8 cellular contexts compared by ENCODE assay signal in genomic region chr9:37187713-37188439, GRCh38.
DNase-seq lines count a peak whose midpoint lies in the region; ATAC-seq and TF ChIP-seq lines count a peak whose summit lies in the region.

No MANE protein-coding gene starts in this region.

- no peaks in the 10 kb centered on the region for H3K9me2 ChIP-seq in SK-N-SH

- H3K36me3 Mint-ChIP-seq in effector memory CD8-positive, alpha-beta T cell (ENCODE audit: insufficient read depth): peaks cover 9% of the 10 kb centered on the region

- H3K9me3 Mint-ChIP-seq in effector memory CD8-positive, alpha-beta T cell: no peaks in the 10 kb centered on the region

- TF ChIP-seq CTCF in GM13976 (IDR thresholded peaks at IDR 0.05; ENCODE audit: borderline replicate concordance, control extremely low read depth, extremely low read depth, insufficient read depth, missing control alignments): no peak
- no peak for TF ChIP-seq CTCF in SK-N-SH (IDR thresholded peaks at IDR 0.05)
- TF ChIP-seq CTCF in transverse colon (IDR thresholded peaks at IDR 0.05): no peak

- H3K27ac Mint-ChIP-seq in effector memory CD8-positive, alpha-beta T cell: peak overlapping the region; percentile 74 to 80

- 79% methylated on average over 5 of the region's 5 CpGs for WGBS in SK-N-SH (ENCODE audit: low lambda C conversion rate)
- 75 to 84% methylated on average over 5 of the region's 5 CpGs for WGBS in transverse colon (ENCODE audit: low coverage in 1 of 2), 2 donors

- H3K9me3 ChIP-seq in SK-N-SH (no peaks in the 10 kb centered on the region), transverse colon (no peaks in the 10 kb centered on the region)

- intact Hi-C loops in transverse colon (cut with DNase I; ENCODE audit: low total_unique reads): no loop called here

- CTCF ChIA-PET in SK-N-SH (lab: Yijun Ruan, JAX): no interaction called here

- peaks cover 8% of the 10 kb centered on the region for H3F3A ChIP-seq in SK-N-SH (replicated peaks; ENCODE audit: insufficient read depth)

- H3K4me3 ChIP-seq in SK-N-SH (ENCODE audit: low read depth in 2 of 2, low read length in 1 of 2): no peak overlapping the region
- H3K4me3 ChIP-seq in transverse colon: no peak overlapping the region

- H3K27me3 Mint-ChIP-seq in effector memory CD8-positive, alpha-beta T cell: no peaks in the 10 kb centered on the region

- peaks cover 19 to 21% of the 10 kb centered on the region in 2 donors for H3K4me1 Mint-ChIP-seq in effector memory CD8-positive, alpha-beta T cell (ENCODE audit: low read depth in 2 of 2)

- peak; percentile 65 for ATAC-seq in GM21515 (IDR thresholded peaks at IDR 0.05; ENCODE audit: unreplicated experiment)
- peak; percentile 70 for ATAC-seq in HG03571 (IDR thresholded peaks at IDR 0.05; ENCODE audit: unreplicated experiment)
- peak; percentile 63 for ATAC-seq in effector memory CD8-positive, alpha-beta T cell (replicated peaks)

- H4K20me1 ChIP-seq in SK-N-SH (ENCODE audit: insufficient read depth): no peaks in the 10 kb centered on the region

- H3K27me3 ChIP-seq in SK-N-SH (ENCODE audit: insufficient read depth) (no peaks in the 10 kb centered on the region), transverse colon (no peaks in the 10 kb centered on the region)

- POLR2A ChIA-PET in SK-N-SH (lab: Yijun Ruan, JAX): no interaction called here

- H2AFZ ChIP-seq in SK-N-SH (ENCODE audit: low read depth): no peak overlapping the region

- no peak for TF ChIP-seq POLR2A in transverse colon (IDR thresholded peaks at IDR 0.05)

- no peak for TF ChIP-seq EP300 in SK-N-SH (IDR thresholded peaks at IDR 0.05; ENCODE audit: borderline replicate concordance in 1 of 2, low read depth in 1 of 2, low read length in 1 of 2)
- TF ChIP-seq EP300 in transverse colon (IDR thresholded peaks at IDR 0.05; ENCODE audit: low read depth): no peak

- DNase-seq in GM13976 (ENCODE audit: low spot score): peak; percentile 52
- no peak for DNase-seq in effector memory CD8-positive, alpha-beta T cell
- DNase-seq in SK-N-SH: no peak
- DNase-seq in G401 (ENCODE audit: low spot score): no peak
- DNase-seq in NCI-H526 (lab: John Stamatoyannopoulos, UW): no peak
- no peak for DNase-seq in transverse colon

- H3K4me1 ChIP-seq in SK-N-SH (ENCODE audit: control insufficient read depth in 1 of 2, insufficient read depth in 2 of 2, low read depth in 1 of 2, low read length in 1 of 2): peaks cover 0 to 4% of the 10 kb centered on the region in 2 experiments; a peak in 1 of 4 replicates
- H3K4me1 ChIP-seq in transverse colon: peaks cover 0 to 4% (median 0%) of the 10 kb centered on the region in 4 donors

- H3K36me3 ChIP-seq in SK-N-SH (replicated peaks in 1 of 2; ENCODE audit: control insufficient read depth in 1 of 2, insufficient read depth in 2 of 2, low read length in 1 of 2) (peaks cover 16% of the 10 kb centered on the region in 2 experiments), transverse colon (no peaks in the 10 kb centered on the region)

- peaks cover 34% of the 10 kb centered on the region; the same call in 1 of the 2 replicates for H3K79me2 ChIP-seq in SK-N-SH (ENCODE audit: insufficient read depth)

- in situ Hi-C loops in GM13976 (cut with MboI; ENCODE audit: low sequenced_read_pairs, unreplicated experiment): no loop called here
- in situ Hi-C loops in G401 (cut with HindIII; ENCODE audit: low sequenced_read_pairs): no loop called here
- in situ Hi-C loops in transverse colon (cut with MboI; ENCODE audit: low pct_ligation_motif_present in 1 of 4, low pct_unique_long_range_greater_than_20kb in 1 of 4, low sequenced_read_pairs in 3 of 4): loop anchor here in 1 of 4 donors (25.0 kb wide), 1 partner anchor 99 kb away; no protein-coding TSS in a partner anchor

- no peak overlapping the region for H3K4me2 ChIP-seq in SK-N-SH

- H3K9ac ChIP-seq in SK-N-SH: no peak overlapping the region

- TF ChIP-seq RAD21 in SK-N-SH (IDR thresholded peaks at IDR 0.05; ENCODE audit: low read length): no peak

- H3K27ac ChIP-seq in SK-N-SH (ENCODE audit: low read depth in 2 of 2, low read length in 1 of 2) (peak overlapping the region in 1 of 2 experiments; percentile 42; a peak in 2 of 4 replicates), transverse colon (no peak overlapping the region)

- H3K4me3 Mint-ChIP-seq in effector memory CD8-positive, alpha-beta T cell: peak overlapping the region; percentile 51 to 77

TF ChIP-seq in SK-N-SH, 30 proteins besides CTCF, POLR2A, EP300 and RAD21:
- TF ChIP-seq GABPA (IDR thresholded peaks at IDR 0.05; ENCODE audit: low read depth): no peak
